Comparison of ENCODE assay signal across 16 cellular contexts in the genomic region with DNA sequence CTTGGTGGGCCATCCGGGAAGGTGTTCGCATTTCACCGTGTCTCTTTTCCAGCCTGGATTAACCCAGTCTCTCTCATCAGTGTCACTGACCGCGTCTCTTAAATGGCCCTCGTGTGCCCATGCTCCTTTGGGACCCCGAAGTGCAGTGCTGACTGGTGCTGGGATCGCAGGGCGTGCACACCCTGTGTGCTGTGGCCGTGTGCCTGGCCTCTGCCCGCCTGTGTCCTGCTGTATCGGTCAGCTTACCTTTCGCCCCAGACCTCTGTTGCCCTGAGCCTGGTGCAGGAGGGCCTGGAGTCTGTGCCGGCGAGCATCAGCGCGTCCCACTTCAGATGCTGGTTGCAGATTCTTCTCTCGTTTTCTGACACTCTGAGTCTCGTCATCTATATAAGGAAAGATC.
"Had no signal": no experiment of that assay in that cellular context is flagged by ENCODE, and none has a peak within 500 bp of the region (broad histone marks: within the 10 kb centered on the region; RNA-seq: fewer than 3 reads in every experiment).

No MANE protein-coding gene starts in this region.

- H3K4me3 ChIP-seq: tibial artery had no signal

- H3K36me3 Mint-ChIP-seq: activated naive CD4-positive, alpha-beta T cell treated with anti-CD3 and anti-CD28 coated beads, Interleukin-2, amount 50 U/mL, for 72 hours had no signal

- H3K9me3 ChIP-seq: tibial artery had no signal

- ATAC-seq: SK-N-SH treated with all-trans-retinoic acid at 6 μM for 48 hours had no signal

- DNase-seq: activated CD4-positive, alpha-beta memory T cell treated with anti-CD3 and anti-CD28 coated beads, Interleukin-2, amount 10 ng/mL, durations not matched to agents 7 days and 5 days; activated CD8-positive, alpha-beta memory T cell treated with anti-CD3 and anti-CD28 coated beads, Interleukin-2, amount 50 U/mL, for 4 hours; activated effector memory CD4-positive, alpha-beta T cell treated with anti-CD3 and anti-CD28 coated beads, Interleukin-2, amount 50 U/mL, for 16 hours; activated T-cell treated with anti-CD3 and anti-CD28 coated beads, Interleukin-2, amount 50 U/mL, for 48 hours; central memory CD4-positive, alpha-beta T cell; cortex of kidney; effector memory CD4-positive, alpha-beta T cell; retina; stimulated activated CD4-positive, alpha-beta T cell treated with anti-CD3 and anti-CD28 coated beads, Interleukin-2, amount 100 ng/mL, for 48 hours; WERI-Rb-1 had no signal

- H3K27ac ChIP-seq: tibial artery, WERI-Rb-1 had no signal

- H3K27me3 ChIP-seq: tibial artery had no signal

- H3K4me3 Mint-ChIP-seq: activated CD4-positive, alpha-beta memory T cell treated with anti-CD3 and anti-CD28 coated beads, Interleukin-2, amount 10 ng/mL, durations not matched to agents 7 days and 5 days; activated CD4-positive, alpha-beta T cell treated with anti-CD3 and anti-CD28 coated beads for 36 hours; T-helper 1 cell treated with Interleukin-12 subunit alpha and Interleukin-12 subunit beta and Interleukin-4 antibody, amounts not matched to agents 30 μg/mL and 1 μg/mL, for 36 hours had no signal

- H3K27ac Mint-ChIP-seq: activated CD4-positive, alpha-beta memory T cell treated with anti-CD3 and anti-CD28 coated beads, Interleukin-2, amount 10 ng/mL, durations not matched to agents 7 days and 5 days; activated CD4-positive, alpha-beta T cell treated with anti-CD3 and anti-CD28 coated beads for 36 hours; activated naive CD4-positive, alpha-beta T cell treated with anti-CD3 and anti-CD28 coated beads, Interleukin-2, amount 50 U/mL, for 72 hours; T-helper 1 cell treated with Interleukin-12 subunit alpha and Interleukin-12 subunit beta and Interleukin-4 antibody, amounts not matched to agents 30 μg/mL and 1 μg/mL, for 36 hours had no signal

- H3K9me3 Mint-ChIP-seq: activated naive CD4-positive, alpha-beta T cell treated with anti-CD3 and anti-CD28 coated beads, Interleukin-2, amount 50 U/mL, for 72 hours; immature natural killer cell; T-helper 1 cell treated with Interleukin-12 subunit alpha and Interleukin-12 subunit beta and Interleukin-4 antibody, amounts not matched to agents 30 μg/mL and 1 μg/mL, for 36 hours had no signal
